Comparison of ENCODE assay signal across 8 cellular contexts in the genomic region with DNA sequence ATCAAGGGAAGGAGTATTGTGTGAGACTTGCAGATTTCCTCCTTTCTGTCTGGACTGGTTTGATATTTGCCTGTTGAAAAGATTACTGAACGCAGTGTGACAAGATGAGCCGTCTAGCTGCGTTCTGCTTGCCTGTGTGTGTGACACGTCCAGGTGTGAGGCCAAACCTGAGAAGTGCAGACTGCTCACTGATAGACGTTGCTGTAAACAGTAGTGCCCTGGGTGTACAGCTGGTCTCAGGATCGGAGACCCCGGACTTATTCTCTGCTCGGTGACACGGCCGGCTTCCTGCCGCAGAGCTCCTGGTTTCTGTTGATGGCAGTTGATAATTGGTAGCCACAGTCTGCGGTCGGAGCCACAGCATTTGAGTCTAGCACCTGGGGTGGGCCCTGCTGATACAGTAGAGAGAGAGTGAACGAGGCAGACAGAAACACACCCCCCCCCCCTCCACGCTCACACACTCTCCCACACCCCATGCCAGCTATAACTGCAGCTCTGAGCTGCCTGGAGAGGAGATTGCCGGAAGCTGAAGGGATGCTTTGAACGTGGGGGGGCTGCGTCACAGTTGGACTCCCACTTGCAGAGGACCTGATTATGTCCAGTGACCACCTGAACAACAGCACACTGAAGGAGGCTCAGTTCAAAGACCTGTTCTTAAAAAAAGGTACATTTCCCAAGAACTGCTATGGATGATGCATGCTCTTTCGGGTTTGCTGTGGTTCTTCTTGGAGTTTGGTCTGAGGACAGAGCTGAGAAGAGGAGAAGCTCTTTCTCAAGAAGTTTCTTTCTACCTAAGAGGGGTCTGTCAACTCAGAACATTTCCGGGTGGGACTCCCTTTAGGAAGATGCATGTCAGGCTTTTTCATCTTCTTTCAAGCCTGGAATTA.
A peak's percentile ranks its signal among the peaks of the same experiment; 100 is the strongest.
DNase-seq lines count a peak whose midpoint lies in the region; ATAC-seq and TF ChIP-seq lines count a peak whose summit lies in the region.

No MANE protein-coding gene starts in this region.

- intact Hi-C loops in CD8-positive, alpha-beta T cell (cut with DNase I, micrococcal nuclease): loop anchor here (1.0 to 10.0 kb wide), 10 partner anchors 44 to 396 kb away; partner anchors contain the start of genes FAM210A (in 2 of the 2), RNMT (in 2 of the 2) and LDLRAD4 (in 1 of the 2)
- intact Hi-C loops in activated CD8-positive, alpha-beta T cell treated with anti-CD3 and anti-CD28 coated beads for 36 hours (cut with micrococcal nuclease): loop anchor here (2.0 to 10.0 kb wide), 3 partner anchors 50 to 398 kb away; partner anchors contain the start of gene LDLRAD4
- intact Hi-C loops in posterior vena cava (cut with DNase I) (loop anchor here in 1 of 2 donors (5.0 to 10.0 kb wide), 2 partner anchors 50 to 178 kb away; no protein-coding TSS in a partner anchor), uterus (cut with DNase I; ENCODE audit: low total_unique reads) (no loop called here)

- H3K27me3 Mint-ChIP-seq in CD8-positive, alpha-beta T cell (ENCODE audit: low read depth): no peaks in the 10 kb centered on the region
- peaks cover 8% of the 10 kb centered on the region for H3K27me3 Mint-ChIP-seq in IgD-negative memory B cell
- no peaks in the 10 kb centered on the region for H3K27me3 Mint-ChIP-seq in activated CD8-positive, alpha-beta T cell treated with anti-CD3 and anti-CD28 coated beads for 36 hours

- peak overlapping the region; percentile 98 for H3K27ac Mint-ChIP-seq in CD8-positive, alpha-beta T cell
- peak overlapping the region; percentile 95 to 99 (median 96) for H3K27ac Mint-ChIP-seq in IgD-negative memory B cell
- peak overlapping the region; percentile 93 for H3K27ac Mint-ChIP-seq in activated CD8-positive, alpha-beta T cell treated with anti-CD3 and anti-CD28 coated beads for 36 hours

- CTCF ChIA-PET in CD8-positive, alpha-beta T cell (lab: Charles Lee): interaction anchor here (0.7 to 2.8 kb wide), 12 partner anchors 8 to 396 kb away, joined by 3 to 13 read pairs (median 4); no protein-coding TSS in a partner anchor
- CTCF ChIA-PET in activated CD8-positive, alpha-beta T cell treated with anti-CD3 and anti-CD28 coated beads for 36 hours (lab: Charles Lee): interaction anchor here (0.7 to 3.9 kb wide), 15 partner anchors 12 to 396 kb away, joined by 3 to 20 read pairs (median 4); no protein-coding TSS in a partner anchor

- peak; percentile 57 to 93 (median 79) for DNase-seq in CD8-positive, alpha-beta T cell
- DNase-seq in activated CD8-positive, alpha-beta T cell treated with anti-CD3 and anti-CD28 coated beads for 36 hours: peak; percentile 94
- peak; percentile 80 for DNase-seq in posterior vena cava (ENCODE audit: low spot score)
- DNase-seq in uterus: no peak
- DNase-seq in NCI-H1105 (lab: John Stamatoyannopoulos, UW): no peak

- H3K27ac ChIP-seq in CD8-positive, alpha-beta T cell (ENCODE audit: low read depth, low read length): peak overlapping the region; percentile 53
- peak overlapping the region in 1 of 2 donors; percentile 79 for H3K27ac ChIP-seq in uterus

- H3K4me3 Mint-ChIP-seq in CD8-positive, alpha-beta T cell: peak overlapping the region; percentile 82
- H3K4me3 Mint-ChIP-seq in IgD-negative memory B cell: peak overlapping the region; percentile 81 to 93 (median 89)
- peak overlapping the region; percentile 76 for H3K4me3 Mint-ChIP-seq in activated CD8-positive, alpha-beta T cell treated with anti-CD3 and anti-CD28 coated beads for 36 hours

- no peak for TF ChIP-seq POLR2A in uterus (IDR thresholded peaks at IDR 0.05)

- H3K9me3 Mint-ChIP-seq in CD8-positive, alpha-beta T cell: no peaks in the 10 kb centered on the region
- H3K9me3 Mint-ChIP-seq in IgD-negative memory B cell: no peaks in the 10 kb centered on the region
- peaks cover 5% of the 10 kb centered on the region for H3K9me3 Mint-ChIP-seq in activated CD8-positive, alpha-beta T cell treated with anti-CD3 and anti-CD28 coated beads for 36 hours

- peaks cover 88% of the 10 kb centered on the region for H3K4me1 Mint-ChIP-seq in CD8-positive, alpha-beta T cell (ENCODE audit: low read depth)
- H3K4me1 Mint-ChIP-seq in IgD-negative memory B cell: peaks cover 56 to 73% (median 63%) of the 10 kb centered on the region in 3 donors
- H3K4me1 Mint-ChIP-seq in activated CD8-positive, alpha-beta T cell treated with anti-CD3 and anti-CD28 coated beads for 36 hours (ENCODE audit: low read depth): peaks cover 92% of the 10 kb centered on the region

- peak; percentile 64 for ATAC-seq in CD8-positive, alpha-beta T cell
- ATAC-seq in GM21381 (IDR thresholded peaks at IDR 0.05; ENCODE audit: unreplicated experiment): peak; percentile 55
- ATAC-seq in activated CD8-positive, alpha-beta T cell treated with anti-CD3 and anti-CD28 coated beads for 36 hours: peak; percentile 56
- ATAC-seq in esophagus mucosa: peak; percentile 50

- H3K9me3 ChIP-seq in CD8-positive, alpha-beta T cell (ENCODE audit: low read length): no peaks in the 10 kb centered on the region
- H3K9me3 ChIP-seq in uterus: no peaks in the 10 kb centered on the region

- peaks cover 72% of the 10 kb centered on the region for H3K4me1 ChIP-seq in CD8-positive, alpha-beta T cell (ENCODE audit: insufficient read depth, low read length)
- peaks cover 0 to 4% of the 10 kb centered on the region in 2 donors for H3K4me1 ChIP-seq in uterus

- POLR2A ChIA-PET in CD8-positive, alpha-beta T cell (lab: Charles Lee): interaction anchor here (0.5 to 2.3 kb wide), 9 partner anchors 9 to 653 kb away, joined by 3 to 11 read pairs (median 3); no protein-coding TSS in a partner anchor
- POLR2A ChIA-PET in activated CD8-positive, alpha-beta T cell treated with anti-CD3 and anti-CD28 coated beads for 36 hours (lab: Charles Lee): interaction anchor here (0.8 to 4.0 kb wide), 16 partner anchors 9 to 337 kb away, joined by 3 to 51 read pairs (median 4); no protein-coding TSS in a partner anchor

- peaks cover 3% of the 10 kb centered on the region for H3K36me3 Mint-ChIP-seq in CD8-positive, alpha-beta T cell
- no peaks in the 10 kb centered on the region for H3K36me3 Mint-ChIP-seq in IgD-negative memory B cell
- peaks cover 17% of the 10 kb centered on the region for H3K36me3 Mint-ChIP-seq in activated CD8-positive, alpha-beta T cell treated with anti-CD3 and anti-CD28 coated beads for 36 hours (ENCODE audit: low read depth)

- no peaks in the 10 kb centered on the region for H3K36me3 ChIP-seq in CD8-positive, alpha-beta T cell (ENCODE audit: insufficient read depth, low read length)
- no peaks in the 10 kb centered on the region for H3K36me3 ChIP-seq in uterus

- no peak for TF ChIP-seq CTCF in CD8-positive, alpha-beta T cell (IDR thresholded peaks at IDR 0.05)
- no peak for TF ChIP-seq CTCF in activated CD8-positive, alpha-beta T cell treated with anti-CD3 and anti-CD28 coated beads for 36 hours (IDR thresholded peaks at IDR 0.05)
- TF ChIP-seq CTCF in uterus (IDR thresholded peaks at IDR 0.05): no peak

- peak overlapping the region; percentile 55 for H3K4me3 ChIP-seq in CD8-positive, alpha-beta T cell (ENCODE audit: low read depth, low read length)
- peak overlapping the region; percentile 31 to 32 for H3K4me3 ChIP-seq in uterus

- H3K27me3 ChIP-seq in CD8-positive, alpha-beta T cell (ENCODE audit: insufficient read depth, low read length): no peaks in the 10 kb centered on the region
- no peaks in the 10 kb centered on the region for H3K27me3 ChIP-seq in uterus

Comparison
In these comparisons a context has a peak if more than half of its experiments do, and no peak if none do; other contexts are left out.
1. DNase-seq: peak in CD8-positive, alpha-beta T cell (7 of 7), activated CD8-positive, alpha-beta T cell treated with anti-CD3 and anti-CD28 coated beads for 36 hours (single experiment) and posterior vena cava (single experiment); none in uterus (0 of 2) and NCI-H1105 (single experiment).
2. Peak in every context shown above with its lines, with median percentiles within 50 percentile points of each other: ATAC-seq, H3K27ac Mint-ChIP-seq and H3K4me3 Mint-ChIP-seq.